ENCODE assay signal across 12 cellular contexts in the genomic region with DNA sequence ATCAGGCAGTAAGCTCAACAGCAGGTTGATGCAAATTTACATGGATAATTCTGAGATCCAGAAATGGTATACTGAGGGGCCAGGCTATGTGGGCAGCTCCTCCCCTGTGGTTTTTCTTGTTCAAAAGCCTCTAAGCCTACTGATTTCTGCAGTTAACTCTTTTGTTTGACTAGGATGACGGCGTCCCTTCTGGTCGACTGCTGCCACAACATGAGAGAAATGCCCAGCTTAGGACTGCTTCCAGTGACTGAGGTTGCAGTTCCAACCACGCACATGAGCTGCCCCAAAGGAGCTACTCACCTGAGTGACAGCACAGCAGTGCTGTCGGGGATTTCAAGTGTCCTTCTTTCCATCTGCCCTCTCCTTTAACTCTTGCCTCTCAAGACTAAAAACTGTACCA.
DNase-seq lines count a peak whose midpoint lies in the region; TF ChIP-seq lines count a peak whose summit lies in the region.
"Had no signal": no experiment of that assay in that cellular context is flagged by ENCODE, and none has a peak within 500 bp of the region (broad histone marks: within the 10 kb centered on the region; RNA-seq: fewer than 3 reads in every experiment).

No MANE protein-coding gene starts in this region.

- no peak overlapping the region for H3K23ac ChIP-seq in neuronal stem cell (ENCODE audit: low read depth, low read length, poor library complexity)

- in situ Hi-C loops in astrocyte of the spinal cord (cut with HindIII; ENCODE audit: low sequenced_read_pairs) (no loop called here), ACHN (cut with HindIII; ENCODE audit: low pct_ligation_motif_present, low pct_unique_long_range_greater_than_20kb, low sequenced_read_pairs) (no loop called here)

- H3K79me1 ChIP-seq in neuronal stem cell (ENCODE audit: low read depth, low read length), result no peaks in the 10 kb centered on the region

- H4K8ac ChIP-seq in neuronal stem cell (ENCODE audit: low read depth, low read length), result no peak overlapping the region

- no peak overlapping the region for H3K18ac ChIP-seq in neuronal stem cell (ENCODE audit: low read length)

- H3K9ac ChIP-seq in neuronal stem cell (ENCODE audit: low read depth, low read length, poor library complexity), result no peak overlapping the region

- no peak overlapping the region for H3K4me2 ChIP-seq in neuronal stem cell (ENCODE audit: insufficient read depth, low read length, poor library complexity, severe bottlenecking)

- DNase-seq in GM12865 (ENCODE audit: low read depth) (peak; percentile 36), NAMALWA (ENCODE audit: low spot score) (peak; percentile 38), astrocyte of the spinal cord (ENCODE audit: low read depth, low spot score) (no peak), neuronal stem cell (ENCODE audit: low spot score) (peak; percentile 47), ascending aorta (ENCODE audit: low spot score in 2 of 2) (no peak), ACHN (no peak), NCI-H510A treated with DMSO at 0.1 percent for 48 hours (lab: John Stamatoyannopoulos, UW) (no peak)
- DNase-seq: aorta; COR-L47; naive thymus-derived CD4-positive, alpha-beta T cell; NCI-H1417 treated with DMSO at 0.1 percent for 48 hours had no signal

- H3K4me1 ChIP-seq in neuronal stem cell (ENCODE audit: control insufficient read depth in 2 of 2, insufficient read depth in 1 of 2, low read depth in 1 of 2, low read length in 2 of 2) (no peaks in the 10 kb centered on the region), ascending aorta (no peaks in the 10 kb centered on the region)

- H4K91ac ChIP-seq in neuronal stem cell (ENCODE audit: low read depth, low read length, poor library complexity), result no peak overlapping the region

- H3K9me3 ChIP-seq in neuronal stem cell (replicated peaks in 1 of 2; ENCODE audit: control insufficient read depth in 2 of 2, insufficient read depth in 1 of 2, low read depth in 1 of 2, low read length in 2 of 2), result no peaks in the 10 kb centered on the region
- H3K9me3 ChIP-seq in ascending aorta, result no peaks in the 10 kb centered on the region

- no peak overlapping the region for H2BK12ac ChIP-seq in neuronal stem cell (ENCODE audit: low read length)

- no peak overlapping the region for H3K14ac ChIP-seq in neuronal stem cell (ENCODE audit: low read length)

- whole genome bisulfite sequencing in neuronal stem cell (ENCODE audit: extremely low coverage in 2 of 2, insufficient read length in 2 of 2, insufficient replicate concordance in 1 of 2), 2 donors, result no CpG with 5 or more reads among the region's 5 CpGs

- H3K4me3 ChIP-seq in GM12865 (ENCODE audit: low read depth, low read length) (no peak overlapping the region), astrocyte of the spinal cord (ENCODE audit: low read depth, low read length) (no peak overlapping the region), neuronal stem cell (ENCODE audit: low read length in 2 of 2) (no peak overlapping the region), ascending aorta (no peak overlapping the region)

- H2AFZ ChIP-seq in neuronal stem cell (ENCODE audit: low read length), result peak overlapping the region; percentile 12

- H3K27me3 ChIP-seq in neuronal stem cell (ENCODE audit: control insufficient read depth in 3 of 3, insufficient read depth in 3 of 3, low read depth in 1 of 3, low read length in 3 of 3) (no peaks in the 10 kb centered on the region), ascending aorta (no peaks in the 10 kb centered on the region)

- H2BK15ac ChIP-seq in neuronal stem cell (ENCODE audit: low read length), result no peak overlapping the region

- H2BK5ac ChIP-seq in neuronal stem cell (ENCODE audit: low read length), result no peak overlapping the region

- H3K36me3 ChIP-seq in neuronal stem cell (replicated peaks in 1 of 2; ENCODE audit: control insufficient read depth in 2 of 2, insufficient read depth in 2 of 2, low read length in 2 of 2) (no peaks in the 10 kb centered on the region), ascending aorta (no peaks in the 10 kb centered on the region)

- intact Hi-C loops in ascending aorta (cut with DNase I), result no loop called here

- TF ChIP-seq CTCF in GM12865 (IDR thresholded peaks at IDR 0.05; ENCODE audit: insufficient read depth, low read depth, low read length, missing control alignments) (peak; percentile 16), astrocyte of the spinal cord (IDR thresholded peaks at IDR 0.05; ENCODE audit: low read depth, low read length) (peak; percentile 20), ascending aorta (IDR thresholded peaks at IDR 0.05) (no peak)

- H3K27ac ChIP-seq in neuronal stem cell (replicated peaks; ENCODE audit: low read length) (no peak overlapping the region), ascending aorta (no peak overlapping the region)
- H3K27ac ChIP-seq: RWPE1 had no signal

- H2AK5ac ChIP-seq in neuronal stem cell (ENCODE audit: low read depth, low read length), result no peak overlapping the region

- no peak overlapping the region for H3K4ac ChIP-seq in neuronal stem cell (ENCODE audit: low read length)

- no peak overlapping the region for H2BK120ac ChIP-seq in neuronal stem cell (ENCODE audit: low read depth, low read length)

Comparison
In these comparisons a context has a peak if more than half of its experiments do, and no peak if none do; other contexts are left out.
1. DNase-seq: peak in GM12865 (single experiment), NAMALWA (single experiment) and neuronal stem cell (single experiment); none in astrocyte of the spinal cord (single experiment), ascending aorta (0 of 2), ACHN (single experiment) and NCI-H510A treated with DMSO at 0.1 percent for 48 hours (single experiment).
2. CTCF ChIP-seq: peak in GM12865 (single experiment) and astrocyte of the spinal cord (single experiment); none in ascending aorta (0 of 3).